ENCODE assay signal across 1 cellular context in the genomic region with DNA sequence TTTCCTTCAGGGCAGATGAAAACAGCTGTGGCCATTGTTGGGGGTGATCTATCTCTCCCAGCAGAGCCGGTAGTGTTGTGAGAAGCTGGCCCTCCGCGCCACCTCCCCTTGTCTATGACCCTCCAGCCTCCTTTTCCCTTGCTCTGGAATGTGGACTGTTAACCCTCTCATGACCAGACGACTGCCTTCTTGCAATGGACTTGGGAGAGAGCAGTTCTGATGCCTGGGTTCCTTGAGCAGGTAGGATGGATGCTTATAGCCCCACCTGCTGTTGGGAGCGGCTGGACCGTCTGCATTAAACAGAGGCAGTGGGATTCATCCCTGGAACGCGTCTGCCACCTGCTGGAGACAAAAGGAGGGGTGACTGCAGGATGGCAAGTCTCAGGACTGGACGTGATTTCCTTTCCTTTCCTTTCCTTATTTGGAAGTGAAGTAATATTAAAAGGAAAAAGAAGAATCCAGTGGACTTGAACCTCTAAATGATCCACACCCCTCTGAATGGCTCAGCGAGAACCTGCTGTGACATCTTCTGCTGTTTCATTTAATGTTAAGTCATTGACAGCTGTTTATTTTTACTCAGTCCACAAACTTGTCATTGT.
TF ChIP-seq lines count a peak whose summit lies in the region.

No MANE protein-coding gene starts in this region.

TF ChIP-seq in HepG2, 621 proteins besides CTCF, POLR2A, EP300 and RAD21 (continued from another document and continues in another):
- TF ChIP-seq, protein P1, sequence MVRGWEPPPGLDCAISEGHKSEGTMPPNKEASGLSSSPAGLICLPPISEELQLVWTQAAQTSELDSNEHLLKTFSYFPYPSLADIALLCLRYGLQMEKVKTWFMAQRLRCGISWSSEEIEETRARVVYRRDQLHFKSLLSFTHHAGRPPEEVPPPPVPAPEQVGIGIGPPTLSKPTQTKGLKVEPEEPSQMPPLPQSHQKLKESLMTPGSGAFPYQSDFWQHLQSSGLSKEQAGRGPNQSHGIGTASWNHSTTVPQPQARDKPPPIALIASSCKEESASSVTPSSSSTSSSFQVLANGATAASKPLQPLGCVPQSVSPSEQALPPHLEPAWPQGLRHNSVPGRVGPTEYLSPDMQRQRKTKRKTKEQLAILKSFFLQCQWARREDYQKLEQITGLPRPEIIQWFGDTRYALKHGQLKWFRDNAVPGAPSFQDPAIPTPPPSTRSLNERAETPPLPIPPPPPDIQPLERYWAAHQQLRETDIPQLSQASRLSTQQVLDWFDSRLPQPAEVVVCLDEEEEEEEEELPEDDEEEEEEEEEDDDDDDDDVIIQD (CRISPR knock-in tag; IDR thresholded peaks at IDR 0.05; ENCODE audit: low read depth), result peak; percentile 69; the same call in 1 of the 2 replicates
- TF ChIP-seq ZNF816 (CRISPR knock-in tag; IDR thresholded peaks at IDR 0.05; ENCODE audit: borderline replicate concordance), result no peak
- TF ChIP-seq REL (CRISPR knock-in tag; conservative IDR thresholded peaks at IDR 0.05), result no peak
- TF ChIP-seq SIN3A (IDR thresholded peaks at IDR 0.05; ENCODE audit: borderline replicate concordance, low read depth, low read length), result no peak
- TF ChIP-seq, protein P2, sequence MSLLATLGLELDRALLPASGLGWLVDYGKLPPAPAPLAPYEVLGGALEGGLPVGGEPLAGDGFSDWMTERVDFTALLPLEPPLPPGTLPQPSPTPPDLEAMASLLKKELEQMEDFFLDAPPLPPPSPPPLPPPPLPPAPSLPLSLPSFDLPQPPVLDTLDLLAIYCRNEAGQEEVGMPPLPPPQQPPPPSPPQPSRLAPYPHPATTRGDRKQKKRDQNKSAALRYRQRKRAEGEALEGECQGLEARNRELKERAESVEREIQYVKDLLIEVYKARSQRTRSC (CRISPR knock-in tag; IDR thresholded peaks at IDR 0.05; ENCODE audit: low read depth), result no peak
- TF ChIP-seq, protein P3, sequence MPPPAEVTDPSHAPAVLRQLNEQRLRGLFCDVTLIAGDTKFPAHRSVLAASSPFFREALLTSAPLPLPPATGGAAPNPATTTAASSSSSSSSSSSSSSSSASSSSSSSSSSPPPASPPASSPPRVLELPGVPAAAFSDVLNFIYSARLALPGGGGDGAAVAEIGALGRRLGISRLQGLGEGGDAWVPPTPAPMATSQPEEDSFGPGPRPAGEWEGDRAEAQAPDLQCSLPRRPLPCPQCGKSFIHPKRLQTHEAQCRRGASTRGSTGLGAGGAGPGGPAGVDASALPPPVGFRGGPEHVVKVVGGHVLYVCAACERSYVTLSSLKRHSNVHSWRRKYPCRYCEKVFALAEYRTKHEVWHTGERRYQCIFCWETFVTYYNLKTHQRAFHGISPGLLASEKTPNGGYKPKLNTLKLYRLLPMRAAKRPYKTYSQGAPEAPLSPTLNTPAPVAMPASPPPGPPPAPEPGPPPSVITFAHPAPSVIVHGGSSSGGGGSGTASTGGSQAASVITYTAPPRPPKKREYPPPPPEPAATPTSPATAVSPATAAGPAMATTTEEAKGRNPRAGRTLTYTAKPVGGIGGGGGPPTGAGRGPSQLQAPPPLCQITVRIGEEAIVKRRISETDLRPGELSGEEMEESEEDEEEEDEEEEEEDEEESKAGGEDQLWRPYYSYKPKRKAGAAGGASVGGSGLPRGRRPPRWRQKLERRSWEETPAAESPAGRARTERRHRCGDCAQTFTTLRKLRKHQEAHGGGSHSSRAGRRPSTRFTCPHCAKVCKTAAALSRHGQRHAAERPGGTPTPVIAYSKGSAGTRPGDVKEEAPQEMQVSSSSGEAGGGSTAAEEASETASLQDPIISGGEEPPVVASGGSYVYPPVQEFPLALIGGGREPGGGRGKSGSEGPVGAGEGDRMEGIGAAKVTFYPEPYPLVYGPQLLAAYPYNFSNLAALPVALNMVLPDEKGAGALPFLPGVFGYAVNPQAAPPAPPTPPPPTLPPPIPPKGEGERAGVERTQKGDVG (CRISPR knock-in tag; IDR thresholded peaks at IDR 0.05; ENCODE audit: borderline replicate concordance), result no peak
- TF ChIP-seq NFRKB (IDR thresholded peaks at IDR 0.05), result no peak
- TF ChIP-seq SRSF9 (IDR thresholded peaks at IDR 0.05; ENCODE audit: borderline replicate concordance, insufficient read depth, low read depth, low read length, poor library complexity, severe bottlenecking), result no peak
- peak; percentile 87; the same call in 1 of the 2 replicates for TF ChIP-seq KLF11 (CRISPR knock-in tag; IDR thresholded peaks at IDR 0.05)
- TF ChIP-seq ZSCAN25 (CRISPR knock-in tag; IDR thresholded peaks at IDR 0.05), result 0 out of 2 replicates have a peak, but pooled peaks have one; percentile 24
- TF ChIP-seq RFX5 (IDR thresholded peaks at IDR 0.05; ENCODE audit: low read depth, low read length), result no peak
- TF ChIP-seq, protein P4, sequence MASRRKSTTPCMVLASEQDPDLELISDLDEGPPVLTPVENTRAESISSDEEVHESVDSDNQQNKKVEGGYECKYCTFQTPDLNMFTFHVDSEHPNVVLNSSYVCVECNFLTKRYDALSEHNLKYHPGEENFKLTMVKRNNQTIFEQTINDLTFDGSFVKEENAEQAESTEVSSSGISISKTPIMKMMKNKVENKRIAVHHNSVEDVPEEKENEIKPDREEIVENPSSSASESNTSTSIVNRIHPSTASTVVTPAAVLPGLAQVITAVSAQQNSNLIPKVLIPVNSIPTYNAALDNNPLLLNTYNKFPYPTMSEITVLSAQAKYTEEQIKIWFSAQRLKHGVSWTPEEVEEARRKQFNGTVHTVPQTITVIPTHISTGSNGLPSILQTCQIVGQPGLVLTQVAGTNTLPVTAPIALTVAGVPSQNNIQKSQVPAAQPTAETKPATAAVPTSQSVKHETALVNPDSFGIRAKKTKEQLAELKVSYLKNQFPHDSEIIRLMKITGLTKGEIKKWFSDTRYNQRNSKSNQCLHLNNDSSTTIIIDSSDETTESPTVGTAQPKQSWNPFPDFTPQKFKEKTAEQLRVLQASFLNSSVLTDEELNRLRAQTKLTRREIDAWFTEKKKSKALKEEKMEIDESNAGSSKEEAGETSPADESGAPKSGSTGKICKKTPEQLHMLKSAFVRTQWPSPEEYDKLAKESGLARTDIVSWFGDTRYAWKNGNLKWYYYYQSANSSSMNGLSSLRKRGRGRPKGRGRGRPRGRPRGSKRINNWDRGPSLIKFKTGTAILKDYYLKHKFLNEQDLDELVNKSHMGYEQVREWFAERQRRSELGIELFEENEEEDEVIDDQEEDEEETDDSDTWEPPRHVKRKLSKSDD (CRISPR knock-in tag; IDR thresholded peaks at IDR 0.05; ENCODE audit: low read depth), result 0 out of 2 replicates have a peak, but pooled peaks have one; percentile 40
- no peak for TF ChIP-seq CENPX (CRISPR knock-in tag; IDR thresholded peaks at IDR 0.05)
- no peak for TF ChIP-seq HOXA7 (CRISPR knock-in tag; IDR thresholded peaks at IDR 0.05)
- peak; percentile 51; the same call in 1 of the 2 replicates for TF ChIP-seq ZMYM4 (CRISPR knock-in tag; IDR thresholded peaks at IDR 0.05)
- TF ChIP-seq SOX6 (IDR thresholded peaks at IDR 0.05), result no peak
- peak; percentile 55 for TF ChIP-seq SOX6 (CRISPR knock-in tag; IDR thresholded peaks at IDR 0.05)
- no peak for TF ChIP-seq ZNF383 (CRISPR knock-in tag; IDR thresholded peaks at IDR 0.05; ENCODE audit: borderline replicate concordance)
- 0 out of 2 replicates have a peak, but pooled peaks have one; percentile 85 for TF ChIP-seq DNMT3B (CRISPR knock-in tag; conservative IDR thresholded peaks at IDR 0.05)
- TF ChIP-seq NCOA1 (CRISPR knock-in tag; IDR thresholded peaks at IDR 0.05), result no peak
- peak; percentile 99 for TF ChIP-seq XRCC5 (optimal IDR thresholded peaks at IDR 0.05; ENCODE audit: low read length)
- TF ChIP-seq BRD4 (CRISPR knock-in tag; IDR thresholded peaks at IDR 0.05), result no peak
- TF ChIP-seq, protein P5, sequence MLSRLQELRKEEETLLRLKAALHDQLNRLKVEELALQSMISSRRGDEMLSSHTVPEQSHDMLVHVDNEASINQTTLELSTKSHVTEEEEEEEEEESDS (CRISPR knock-in tag; IDR thresholded peaks at IDR 0.05; ENCODE audit: borderline replicate concordance), result 0 out of 2 replicates have a peak, but pooled peaks have one; percentile 47
- TF ChIP-seq ZNF713 (CRISPR knock-in tag; IDR thresholded peaks at IDR 0.05), result no peak
- TF ChIP-seq IRX3 (CRISPR knock-in tag; IDR thresholded peaks at IDR 0.05; ENCODE audit: borderline replicate concordance, low read depth), result 0 out of 2 replicates have a peak, but pooled peaks have one; percentile 63
- TF ChIP-seq ZNF180 (CRISPR knock-in tag; IDR thresholded peaks at IDR 0.05; ENCODE audit: borderline replicate concordance, low read depth), result no peak
- TF ChIP-seq, protein P6, sequence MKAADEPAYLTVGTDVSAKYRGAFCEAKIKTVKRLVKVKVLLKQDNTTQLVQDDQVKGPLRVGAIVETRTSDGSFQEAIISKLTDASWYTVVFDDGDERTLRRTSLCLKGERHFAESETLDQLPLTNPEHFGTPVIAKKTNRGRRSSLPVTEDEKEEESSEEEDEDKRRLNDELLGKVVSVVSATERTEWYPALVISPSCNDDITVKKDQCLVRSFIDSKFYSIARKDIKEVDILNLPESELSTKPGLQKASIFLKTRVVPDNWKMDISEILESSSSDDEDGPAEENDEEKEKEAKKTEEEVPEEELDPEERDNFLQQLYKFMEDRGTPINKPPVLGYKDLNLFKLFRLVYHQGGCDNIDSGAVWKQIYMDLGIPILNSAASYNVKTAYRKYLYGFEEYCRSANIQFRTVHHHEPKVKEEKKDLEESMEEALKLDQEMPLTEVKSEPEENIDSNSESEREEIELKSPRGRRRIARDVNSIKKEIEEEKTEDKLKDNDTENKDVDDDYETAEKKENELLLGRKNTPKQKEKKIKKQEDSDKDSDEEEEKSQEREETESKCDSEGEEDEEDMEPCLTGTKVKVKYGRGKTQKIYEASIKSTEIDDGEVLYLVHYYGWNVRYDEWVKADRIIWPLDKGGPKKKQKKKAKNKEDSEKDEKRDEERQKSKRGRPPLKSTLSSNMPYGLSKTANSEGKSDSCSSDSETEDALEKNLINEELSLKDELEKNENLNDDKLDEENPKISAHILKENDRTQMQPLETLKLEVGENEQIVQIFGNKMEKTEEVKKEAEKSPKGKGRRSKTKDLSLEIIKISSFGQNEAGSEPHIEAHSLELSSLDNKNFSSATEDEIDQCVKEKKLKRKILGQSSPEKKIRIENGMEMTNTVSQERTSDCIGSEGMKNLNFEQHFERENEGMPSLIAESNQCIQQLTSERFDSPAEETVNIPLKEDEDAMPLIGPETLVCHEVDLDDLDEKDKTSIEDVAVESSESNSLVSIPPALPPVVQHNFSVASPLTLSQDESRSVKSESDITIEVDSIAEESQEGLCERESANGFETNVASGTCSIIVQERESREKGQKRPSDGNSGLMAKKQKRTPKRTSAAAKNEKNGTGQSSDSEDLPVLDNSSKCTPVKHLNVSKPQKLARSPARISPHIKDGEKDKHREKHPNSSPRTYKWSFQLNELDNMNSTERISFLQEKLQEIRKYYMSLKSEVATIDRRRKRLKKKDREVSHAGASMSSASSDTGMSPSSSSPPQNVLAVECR (CRISPR knock-in tag; IDR thresholded peaks at IDR 0.05; ENCODE audit: borderline replicate concordance), result no peak
- no peak for TF ChIP-seq KAT7 (CRISPR knock-in tag; IDR thresholded peaks at IDR 0.05; ENCODE audit: borderline replicate concordance)
- TF ChIP-seq, protein P7, sequence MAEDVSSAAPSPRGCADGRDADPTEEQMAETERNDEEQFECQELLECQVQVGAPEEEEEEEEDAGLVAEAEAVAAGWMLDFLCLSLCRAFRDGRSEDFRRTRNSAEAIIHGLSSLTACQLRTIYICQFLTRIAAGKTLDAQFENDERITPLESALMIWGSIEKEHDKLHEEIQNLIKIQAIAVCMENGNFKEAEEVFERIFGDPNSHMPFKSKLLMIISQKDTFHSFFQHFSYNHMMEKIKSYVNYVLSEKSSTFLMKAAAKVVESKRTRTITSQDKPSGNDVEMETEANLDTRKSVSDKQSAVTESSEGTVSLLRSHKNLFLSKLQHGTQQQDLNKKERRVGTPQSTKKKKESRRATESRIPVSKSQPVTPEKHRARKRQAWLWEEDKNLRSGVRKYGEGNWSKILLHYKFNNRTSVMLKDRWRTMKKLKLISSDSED (CRISPR knock-in tag; IDR thresholded peaks at IDR 0.05), result no peak
- TF ChIP-seq U2AF1 (optimal IDR thresholded peaks at IDR 0.05; ENCODE audit: low read depth, low read length), result no peak
- TF ChIP-seq, protein P8, sequence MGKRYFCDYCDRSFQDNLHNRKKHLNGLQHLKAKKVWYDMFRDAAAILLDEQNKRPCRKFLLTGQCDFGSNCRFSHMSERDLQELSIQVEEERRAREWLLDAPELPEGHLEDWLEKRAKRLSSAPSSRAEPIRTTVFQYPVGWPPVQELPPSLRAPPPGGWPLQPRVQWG (CRISPR knock-in tag; IDR thresholded peaks at IDR 0.05; ENCODE audit: borderline replicate concordance, low read depth), result no peak
- no peak; the same call in 1 of the 2 replicates for TF ChIP-seq NR2C2 (CRISPR knock-in tag; IDR thresholded peaks at IDR 0.05; ENCODE audit: borderline replicate concordance)
- no peak for TF ChIP-seq ZFP37 (CRISPR knock-in tag; IDR thresholded peaks at IDR 0.05; ENCODE audit: borderline replicate concordance)
- TF ChIP-seq ZKSCAN5 (CRISPR knock-in tag; IDR thresholded peaks at IDR 0.05), result no peak
- peak; percentile 62; the same call in 1 of the 2 replicates for TF ChIP-seq SOX5 (CRISPR knock-in tag; IDR thresholded peaks at IDR 0.05; ENCODE audit: borderline replicate concordance)
- TF ChIP-seq, protein P9, sequence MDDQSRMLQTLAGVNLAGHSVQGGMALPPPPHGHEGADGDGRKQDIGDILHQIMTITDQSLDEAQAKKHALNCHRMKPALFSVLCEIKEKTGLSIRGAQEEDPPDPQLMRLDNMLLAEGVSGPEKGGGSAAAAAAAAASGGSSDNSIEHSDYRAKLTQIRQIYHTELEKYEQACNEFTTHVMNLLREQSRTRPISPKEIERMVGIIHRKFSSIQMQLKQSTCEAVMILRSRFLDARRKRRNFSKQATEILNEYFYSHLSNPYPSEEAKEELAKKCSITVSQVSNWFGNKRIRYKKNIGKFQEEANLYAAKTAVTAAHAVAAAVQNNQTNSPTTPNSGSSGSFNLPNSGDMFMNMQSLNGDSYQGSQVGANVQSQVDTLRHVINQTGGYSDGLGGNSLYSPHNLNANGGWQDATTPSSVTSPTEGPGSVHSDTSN (CRISPR knock-in tag; IDR thresholded peaks at IDR 0.05; ENCODE audit: borderline replicate concordance), result no peak
- TF ChIP-seq HOXD1 (CRISPR knock-in tag; IDR thresholded peaks at IDR 0.05), result no peak
- peak; percentile 48 for TF ChIP-seq NCOA2 (CRISPR knock-in tag; IDR thresholded peaks at IDR 0.05)
- TF ChIP-seq NFKBIZ (CRISPR knock-in tag; IDR thresholded peaks at IDR 0.05), result no peak
- peak; percentile 56 for TF ChIP-seq CEBPG (CRISPR knock-in tag; IDR thresholded peaks at IDR 0.05)
- TF ChIP-seq, protein P10, sequence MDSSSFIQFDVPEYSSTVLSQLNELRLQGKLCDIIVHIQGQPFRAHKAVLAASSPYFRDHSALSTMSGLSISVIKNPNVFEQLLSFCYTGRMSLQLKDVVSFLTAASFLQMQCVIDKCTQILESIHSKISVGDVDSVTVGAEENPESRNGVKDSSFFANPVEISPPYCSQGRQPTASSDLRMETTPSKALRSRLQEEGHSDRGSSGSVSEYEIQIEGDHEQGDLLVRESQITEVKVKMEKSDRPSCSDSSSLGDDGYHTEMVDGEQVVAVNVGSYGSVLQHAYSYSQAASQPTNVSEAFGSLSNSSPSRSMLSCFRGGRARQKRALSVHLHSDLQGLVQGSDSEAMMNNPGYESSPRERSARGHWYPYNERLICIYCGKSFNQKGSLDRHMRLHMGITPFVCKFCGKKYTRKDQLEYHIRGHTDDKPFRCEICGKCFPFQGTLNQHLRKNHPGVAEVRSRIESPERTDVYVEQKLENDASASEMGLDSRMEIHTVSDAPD (CRISPR knock-in tag; IDR thresholded peaks at IDR 0.05), result no peak
- peak; percentile 89 for TF ChIP-seq TARDBP (CRISPR knock-in tag; IDR thresholded peaks at IDR 0.05)
